Comparison of ENCODE assay signal across 18 cellular contexts in genomic region chr13:35557475-35557874, GRCh38.
DNase-seq lines count a peak whose midpoint lies in the region; ATAC-seq, FAIRE-seq and TF ChIP-seq lines count a peak whose summit lies in the region.
"Had no signal": no experiment of that assay in that cellular context is flagged by ENCODE, and none has a peak within 500 bp of the region (broad histone marks: within the 10 kb centered on the region; RNA-seq: fewer than 3 reads in every experiment).

No MANE protein-coding gene starts in this region.

- in situ Hi-C loops in HepG2 (cut with HindIII; ENCODE audit: extremely low pct_ligation_motif_present, low pct_unique_long_range_greater_than_20kb) = no loop called here

- ATAC-seq in HepG2 (no peak), right lobe of liver (no peak), HG03354 (IDR thresholded peaks at IDR 0.05; ENCODE audit: poor library complexity, severe bottlenecking, unreplicated experiment) (peak; percentile 55), HG02884 (IDR thresholded peaks at IDR 0.05; ENCODE audit: unreplicated experiment) (no peak)
- ATAC-seq: CD8-positive, alpha-beta T cell; K562 had no signal

- POLR2A ChIA-PET in HepG2 (lab: Yijun Ruan, JAX) = no interaction called here

- no peaks in the 10 kb centered on the region for H3K4me1 ChIP-seq in HepG2 (ENCODE audit: insufficient read depth, low read length)
- H3K4me1 ChIP-seq in right lobe of liver = no peaks in the 10 kb centered on the region
- H3K4me1 ChIP-seq: BLaER1 treated with 17β-estradiol and CSF1 and Interleukin-3, amounts not matched to agents 10 nM and 100 nM had no signal

- no peak for TF ChIP-seq CTCF in HepG2 (CRISPR knock-in tag; IDR thresholded peaks at IDR 0.05)
- no peak for TF ChIP-seq CTCF in right lobe of liver (IDR thresholded peaks at IDR 0.05)

- no peak overlapping the region for H2AFZ ChIP-seq in HepG2 (ENCODE audit: low read length)

- TF ChIP-seq POLR2A in HepG2 (IDR thresholded peaks at IDR 0.05; ENCODE audit: insufficient read depth in 1 of 2, low read depth in 2 of 2, low read length in 2 of 2) (no peak), right lobe of liver (IDR thresholded peaks at IDR 0.05) (no peak)

- no peak overlapping the region for H3K4me3 ChIP-seq in HepG2 (replicated peaks in 1 of 3; ENCODE audit: insufficient read depth in 1 of 3, low read depth in 2 of 3, low read length in 3 of 3)
- H3K4me3 ChIP-seq in right lobe of liver = no peak overlapping the region
- H3K4me3 ChIP-seq: BLaER1 treated with 17β-estradiol and CSF1 and Interleukin-3, amounts not matched to agents 10 nM and 100 nM; K562 had no signal

- H3K27ac ChIP-seq in HepG2 (ENCODE audit: extremely low read length, insufficient read depth, low read length) = no peak overlapping the region
- H3K27ac ChIP-seq in right lobe of liver = no peak overlapping the region
- H3K27ac ChIP-seq: 22Rv1; BLaER1 treated with 17β-estradiol and CSF1 and Interleukin-3, amounts not matched to agents 10 nM and 100 nM; HL-60 had no signal

- no peaks in the 10 kb centered on the region; a peak in 1 of 5 replicates for H3K27me3 ChIP-seq in HepG2 (ENCODE audit: control insufficient read depth in 1 of 2, insufficient read depth in 2 of 2, low read length in 2 of 2)
- no peaks in the 10 kb centered on the region for H3K27me3 ChIP-seq in right lobe of liver
- H3K27me3 ChIP-seq: BLaER1 treated with 17β-estradiol and CSF1 and Interleukin-3, amounts not matched to agents 10 nM and 100 nM had no signal

- H3K36me3 ChIP-seq in HepG2 (replicated peaks in 1 of 2; ENCODE audit: control insufficient read depth in 1 of 2, insufficient read depth in 2 of 2, low read length in 2 of 2) (no peaks in the 10 kb centered on the region), right lobe of liver (no peaks in the 10 kb centered on the region)
- H3K36me3 ChIP-seq: BLaER1 treated with 17β-estradiol and CSF1 and Interleukin-3, amounts not matched to agents 10 nM and 100 nM had no signal

- BruUV-seq in HepG2 (replicated peaks; lab: Mats Ljungman, UMichigan) = no TSS peak

- CTCF ChIA-PET in HepG2 (lab: Yijun Ruan, JAX; ENCODE audit: low intra/inter-chr PET ratio, low total read pairs) = no interaction called here

- FAIRE-seq in HepG2 (lab: Jason Lieb, UNC) = no peak
- FAIRE-seq: H1, K562 had no signal

- no peak for DNase-seq in HepG2 (ENCODE audit: low spot score)
- DNase-seq in right lobe of liver = no peak
- peak; percentile 21 for DNase-seq in OCI-M1 (lab: John Stamatoyannopoulos, UW)
- DNase-seq in effector CD4-positive, alpha-beta T cell = no peak
- no peak for DNase-seq in Kasumi-1 (lab: John Stamatoyannopoulos, UW)
- DNase-seq: Calu3; CD8-positive, alpha-beta T cell; DMS79 treated with DMSO at 0.1 percent for 48 hours; GF-D8; H9; IMR-90 had no signal

- no peaks in the 10 kb centered on the region for H3K79me2 ChIP-seq in HepG2 (ENCODE audit: insufficient read depth, low read length)

- no peak for TF ChIP-seq EP300 in HepG2 (IDR thresholded peaks at IDR 0.05; ENCODE audit: low read depth in 2 of 2, low read length in 2 of 2)
- no peak for TF ChIP-seq EP300 in HepG2 (CRISPR knock-in tag; IDR thresholded peaks at IDR 0.05; ENCODE audit: borderline replicate concordance)

- H3K4me2 ChIP-seq in HepG2 (ENCODE audit: low read depth, low read length) = no peak overlapping the region
- H3K4me2 ChIP-seq: BLaER1 treated with 17β-estradiol and CSF1 and Interleukin-3, amounts not matched to agents 10 nM and 100 nM had no signal

- H4K20me1 ChIP-seq in HepG2 (ENCODE audit: insufficient read depth, low read length) = no peaks in the 10 kb centered on the region
- H4K20me1 ChIP-seq: BLaER1 treated with 17β-estradiol and CSF1 and Interleukin-3, amounts not matched to agents 10 nM and 100 nM had no signal

- no peaks in the 10 kb centered on the region for H3K9me3 ChIP-seq in HepG2 (ENCODE audit: low read length)
- H3K9me3 ChIP-seq in right lobe of liver = no peaks in the 10 kb centered on the region
- H3K9me3 ChIP-seq: BLaER1 treated with 17β-estradiol and CSF1 and Interleukin-3, amounts not matched to agents 10 nM and 100 nM had no signal

- no peak overlapping the region for H3K9ac ChIP-seq in HepG2 (ENCODE audit: insufficient read depth, low read depth, low read length)
- H3K9ac ChIP-seq: BLaER1 treated with 17β-estradiol and CSF1 and Interleukin-3, amounts not matched to agents 10 nM and 100 nM had no signal

- no peak for TF ChIP-seq RAD21 in HepG2 (CRISPR knock-in tag; IDR thresholded peaks at IDR 0.05)

- intact Hi-C loops in HepG2 (cut with micrococcal nuclease; ENCODE audit: unreplicated experiment) = no loop called here
- intact Hi-C loops in right lobe of liver (cut with DNase I) = no loop called here

- 50% methylated on average over 3 of the region's 3 CpGs for WGBS in HepG2 (ENCODE audit: low lambda C conversion rate)
- WGBS in right lobe of liver (ENCODE audit: insufficient coverage, low coverage, low lambda C conversion rate, missing lambda C conversion rate) = 46% methylated on average over 3 of the region's 3 CpGs

TF ChIP-seq in HepG2, 621 proteins besides CTCF, POLR2A, EP300 and RAD21:
- TF ChIP-seq ELF4 (CRISPR knock-in tag; IDR thresholded peaks at IDR 0.05; ENCODE audit: borderline replicate concordance) = no peak
- TF ChIP-seq NFE2L2 (IDR thresholded peaks at IDR 0.05; ENCODE audit: low read length) = peak; percentile 23; the same call in 1 of the 2 replicates
